ENCODE assay signal across 37 cellular contexts in the genomic region with DNA sequence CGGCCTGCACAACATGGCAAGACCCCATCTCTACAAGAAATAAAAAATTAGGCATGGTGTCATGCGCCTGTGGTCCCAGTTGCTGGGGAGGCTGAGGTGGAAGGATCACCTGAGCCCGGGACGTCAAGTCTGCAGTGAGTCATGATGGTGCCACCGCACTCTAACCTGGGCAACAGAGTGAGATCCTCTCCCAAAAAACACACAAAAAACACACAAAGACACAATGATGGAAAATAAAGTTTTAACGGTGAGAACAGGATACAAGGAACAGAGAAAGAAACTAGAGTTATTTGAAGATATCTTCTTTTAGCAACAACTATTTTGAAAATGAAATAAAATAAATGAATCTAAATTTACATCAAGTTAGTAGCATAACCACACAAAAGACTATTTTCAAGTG. TPM values are rescaled to one million over a fixed set of nuclear protein-coding genes. Genes with fewer than 3 reads are reported as not detected.
DNase-seq lines count a peak whose midpoint lies in the region; ATAC-seq, FAIRE-seq and TF ChIP-seq lines count a peak whose summit lies in the region.
"Had no signal": no experiment of that assay in that cellular context is flagged by ENCODE, and none has a peak within 500 bp of the region (broad histone marks: within the 10 kb centered on the region; RNA-seq: fewer than 3 reads in every experiment).

No MANE protein-coding gene starts in this region.

- no peak overlapping the region for H3K14ac ChIP-seq in trophoblast cell (ENCODE audit: low read length)

- H3K4ac ChIP-seq in trophoblast cell (ENCODE audit: low read depth, low read length) = peak overlapping the region; percentile 24

- H3K9me1 ChIP-seq in K562 (ENCODE audit: control insufficient read depth, insufficient read depth, low read length) = no peaks in the 10 kb centered on the region

- H3K9me3 Mint-ChIP-seq in WTC11 = peaks cover 58% of the 10 kb centered on the region
- peaks cover 9% of the 10 kb centered on the region for H3K9me3 Mint-ChIP-seq in memory B cell

- H3K4me1 ChIP-seq in K562 (replicated peaks in 1 of 2; ENCODE audit: control insufficient read depth in 2 of 2, insufficient read depth in 2 of 2, low read length in 2 of 2) = no peaks in the 10 kb centered on the region
- no peaks in the 10 kb centered on the region for H3K4me1 ChIP-seq in trophoblast cell (ENCODE audit: control insufficient read depth in 1 of 2, insufficient read depth in 2 of 2, low read length in 2 of 2)
- H3K4me1 ChIP-seq: A549; BE2C; BLaER1; BLaER1 treated with 17β-estradiol and CSF1 and Interleukin-3, amounts not matched to agents 10 nM and 100 nM; Caco-2 had no signal

- CTCF ChIA-PET in WTC11 (lab: Charles Lee) (no interaction called here), K562 (lab: Yijun Ruan, JAX; ENCODE audit: low intra/inter-chr PET ratio) (no interaction called here), HEK293T (lab: Yijun Ruan, JAX) (no interaction called here)

- no peak overlapping the region for H3K18ac ChIP-seq in trophoblast cell (ENCODE audit: low read length)

- no peak for TF ChIP-seq EP300 in K562 (IDR thresholded peaks at IDR 0.05; ENCODE audit: low read length)

- TF ChIP-seq POLR2A in K562 (conservative IDR thresholded peaks at IDR 0.05) = no peak

- 90% methylated on average over 6 of the region's 6 CpGs for WGBS in K562 (ENCODE audit: insufficient coverage, low coverage, missing lambda C conversion rate)
- WGBS in trophoblast cell (ENCODE audit: extremely low coverage, insufficient coverage, insufficient read length) = no CpG with 5 or more reads among the region's 6 CpGs

- POLR2A ChIA-PET in WTC11 (lab: Charles Lee) = no interaction called here
- POLR2A ChIA-PET in K562 (lab: Yijun Ruan, JAX) = interaction anchor here (1.1 kb wide), 1 partner anchor 11 kb away, joined by 3 read pairs; no protein-coding TSS in a partner anchor
- POLR2A ChIA-PET in HEK293T (lab: Yijun Ruan, JAX) = no interaction called here

- no peak overlapping the region for H3K4me3 ChIP-seq in K562
- H3K4me3 ChIP-seq in trophoblast cell (ENCODE audit: low read depth, low read length) = no peak overlapping the region
- H3K4me3 ChIP-seq: A549; BLaER1; BLaER1 treated with 17β-estradiol and CSF1 and Interleukin-3, amounts not matched to agents 10 nM and 100 nM had no signal

- no peak overlapping the region for H4K12ac ChIP-seq in trophoblast cell (ENCODE audit: low read depth, low read length)

- H3K36me3 ChIP-seq in K562 (ENCODE audit: control insufficient read depth, insufficient read depth, low read length) (peaks cover 16% of the 10 kb centered on the region; the same call in 2 of the 3 replicates), trophoblast cell (ENCODE audit: control insufficient read depth in 1 of 2, insufficient read depth in 2 of 2, low read length in 2 of 2) (peaks cover 0 to 2% of the 10 kb centered on the region in 2 experiments)
- H3K36me3 ChIP-seq: BE2C had no signal

- TF ChIP-seq RAD21 in K562 (CRISPR knock-in tag; conservative IDR thresholded peaks at IDR 0.05 in 1 of 2, IDR thresholded peaks at IDR 0.05 in 1 of 2) = no peak

- H3K79me1 ChIP-seq in trophoblast cell (ENCODE audit: low read length) = no peaks in the 10 kb centered on the region

- H2AFZ ChIP-seq in K562 (ENCODE audit: low read depth, low read length) (no peak overlapping the region), trophoblast cell (ENCODE audit: insufficient read depth, low read length, poor library complexity) (no peak overlapping the region)

- H3K27ac ChIP-seq in K562 (ENCODE audit: extremely low read depth, low read depth, low read length) = no peak overlapping the region
- H3K27ac ChIP-seq in trophoblast cell (ENCODE audit: low read depth, low read length) = no peak overlapping the region
- H3K27ac ChIP-seq: 22Rv1; A549; BLaER1; BLaER1 treated with 17β-estradiol and CSF1 and Interleukin-3, amounts not matched to agents 10 nM and 100 nM; C4-2B had no signal

- no peaks in the 10 kb centered on the region for H4K20me1 ChIP-seq in K562 (replicated peaks; ENCODE audit: control insufficient read depth, insufficient read depth, low read length)
- H4K20me1 ChIP-seq: BLaER1 had no signal

- H3K36me3 Mint-ChIP-seq in WTC11 (peaks cover 53% of the 10 kb centered on the region), memory B cell (peaks cover 44% of the 10 kb centered on the region)

- H3K27me3 Mint-ChIP-seq in WTC11 (ENCODE audit: low read depth) (no peaks in the 10 kb centered on the region), memory B cell (no peaks in the 10 kb centered on the region)
- H3K27me3 Mint-ChIP-seq: B cell; CD4-positive, alpha-beta memory T cell; CD4-positive, alpha-beta T cell; CD4-positive, CD25-positive, alpha-beta regulatory T cell; CD8-positive, alpha-beta memory T cell had no signal

- H3K4me2 ChIP-seq in K562 (ENCODE audit: insufficient read depth, low read length) (no peak overlapping the region), trophoblast cell (ENCODE audit: low read length) (no peak overlapping the region)
- H3K4me2 ChIP-seq: A549; BLaER1; BLaER1 treated with 17β-estradiol and CSF1 and Interleukin-3, amounts not matched to agents 10 nM and 100 nM had no signal

- no peak overlapping the region for H3K23ac ChIP-seq in trophoblast cell (ENCODE audit: low read length)

- H3K9ac ChIP-seq in K562 (ENCODE audit: insufficient read depth in 1 of 2, low read depth in 2 of 2, low read length in 2 of 2) (no peak overlapping the region), trophoblast cell (ENCODE audit: low read length) (no peak overlapping the region)
- H3K9ac ChIP-seq: BLaER1; BLaER1 treated with 17β-estradiol and CSF1 and Interleukin-3, amounts not matched to agents 10 nM and 100 nM had no signal

- no TSS peak for BruUV-seq in K562 (replicated peaks; lab: Mats Ljungman, UMichigan)

- no peak for DNase-seq in WTC11 (ENCODE audit: low spot score)
- no peak for DNase-seq in K562 (ENCODE audit: extremely low read depth in 1 of 4, low spot score in 3 of 4)
- no peak for DNase-seq in memory B cell (ENCODE audit: low spot score in 2 of 2)
- no peak for DNase-seq in trophoblast cell
- DNase-seq in NOMO-1 treated with DMSO at 0.1 percent for 48 hours (lab: John Stamatoyannopoulos, UW; ENCODE audit: unreplicated experiment) = no peak
- DNase-seq in HEK293T (ENCODE audit: extremely low spot score) = no peak
- no peak for DNase-seq in GM13977 (ENCODE audit: low spot score)
- DNase-seq: 8988T; ACHN; AML-193; BE2C; C1 segment of cervical spinal cord; Caco-2; Calu3; CD4-positive, alpha-beta memory T cell; CD4-positive, alpha-beta T cell; CD4-positive, CD25-positive, alpha-beta regulatory T cell; CD8-positive, alpha-beta memory T cell; CD8-positive, alpha-beta T cell; COR-L47; DMS 273 treated with DMSO at 0.1 percent for 48 hours; DMS153; DMS53; DMS79; DMS79 treated with DMSO at 0.1 percent for 48 hours; DND-41; EL had no signal

- in situ Hi-C loops in K562 (cut with MboI) (no loop called here), GM13977 (cut with MboI; ENCODE audit: low pct_unique_long_range_greater_than_20kb, low sequenced_read_pairs, unreplicated experiment) (no loop called here)

- H3K9me3 ChIP-seq in K562 (replicated peaks; ENCODE audit: control insufficient read depth, insufficient read depth, low read depth, low read length) (peaks cover 15% of the 10 kb centered on the region), trophoblast cell (ENCODE audit: insufficient read depth, low read depth, low read length) (peaks cover 2% of the 10 kb centered on the region)
- H3K9me3 ChIP-seq: BE2C had no signal

- ATAC-seq in WTC11 (no peak), K562 (no peak), memory B cell (ENCODE audit: low read depth) (no peak), GM21576 (IDR thresholded peaks at IDR 0.05; ENCODE audit: unreplicated experiment) (no peak)
- ATAC-seq: A549; CD8-positive, alpha-beta T cell had no signal

- H3K4me3 Mint-ChIP-seq in WTC11 = no peak overlapping the region
- no peak overlapping the region for H3K4me3 Mint-ChIP-seq in memory B cell
- H3K4me3 Mint-ChIP-seq: B cell; CD14-positive monocyte; CD4-positive, alpha-beta memory T cell; CD4-positive, alpha-beta T cell; CD4-positive, CD25-positive, alpha-beta regulatory T cell; CD8-positive, alpha-beta memory T cell; CD8-positive, alpha-beta T cell had no signal

- intact Hi-C loops in K562 (cut with micrococcal nuclease) = no loop called here

- H3K4me1 Mint-ChIP-seq in WTC11 (no peaks in the 10 kb centered on the region), memory B cell (peaks cover 21% of the 10 kb centered on the region)
- H3K4me1 Mint-ChIP-seq: CD14-positive monocyte had no signal

- no peak overlapping the region for H2BK120ac ChIP-seq in trophoblast cell (ENCODE audit: insufficient read depth, low read length, poor library complexity)

- H3K27ac Mint-ChIP-seq in WTC11 (no peak overlapping the region), memory B cell (peak overlapping the region; percentile 50)
- H3K27ac Mint-ChIP-seq: B cell; CD4-positive, alpha-beta T cell; CD4-positive, CD25-positive, alpha-beta regulatory T cell; CD8-positive, alpha-beta T cell had no signal

- no peak overlapping the region for H4K8ac ChIP-seq in trophoblast cell (ENCODE audit: low read depth, low read length)

- peaks cover 94% of the 10 kb centered on the region for H3K79me2 ChIP-seq in K562 (ENCODE audit: control insufficient read depth, insufficient read depth, low read length)
- H3K79me2 ChIP-seq in trophoblast cell (ENCODE audit: control insufficient read depth, insufficient read depth, low read length, poor library complexity) = no peaks in the 10 kb centered on the region

- no peak for FAIRE-seq in K562 (lab: Jason Lieb, UNC)
- FAIRE-seq: A204.1, A549, D721Med had no signal

- H4K91ac ChIP-seq in trophoblast cell (ENCODE audit: low read depth, low read length) = no peak overlapping the region

- H2AK5ac ChIP-seq in trophoblast cell (ENCODE audit: low read length) = no peak overlapping the region

- TF ChIP-seq CTCF in WTC11 (IDR thresholded peaks at IDR 0.05) = no peak
- no peak for TF ChIP-seq CTCF in K562 (IDR thresholded peaks at IDR 0.05 in 2 of 3, conservative IDR thresholded peaks at IDR 0.05 in 1 of 3; ENCODE audit: insufficient read depth in 2 of 3, low read depth in 1 of 3, low read length in 3 of 3)
- no peak for TF ChIP-seq CTCF in GM13977 (IDR thresholded peaks at IDR 0.05; ENCODE audit: extremely low read depth, insufficient read depth, missing control alignments)

- H3K27me3 ChIP-seq in K562 (ENCODE audit: control insufficient read depth in 2 of 2, insufficient read depth in 2 of 2, low read length in 2 of 2) (no peaks in the 10 kb centered on the region), trophoblast cell (ENCODE audit: insufficient read depth, low read length) (no peaks in the 10 kb centered on the region)
- H3K27me3 ChIP-seq: BE2C; BLaER1; BLaER1 treated with 17β-estradiol and CSF1 and Interleukin-3, amounts not matched to agents 10 nM and 100 nM had no signal

- no peak overlapping the region for H2BK12ac ChIP-seq in trophoblast cell (ENCODE audit: low read length)

- no peak overlapping the region for H2BK5ac ChIP-seq in trophoblast cell (ENCODE audit: low read depth, low read length, poor library complexity)

RNA-seq across cellular contexts. Expression of a gene that starts 12.0 kb away (rescaled TPM):
- 56.7 to 65.8 TPM (median 57.4 TPM) in 3 replicates for total RNA-seq in WTC11 (2021)
- 196 and 554 TPM in 2 replicates for total RNA-seq in K562 (2011; cell fraction: chromatin; rRNA removed; ENCODE audit: low replicate concordance)
- 76.7 and 94.2 TPM in 2 replicates for total RNA-seq in K562 (2011; cell fraction: nucleolus; rRNA removed)
- 172 and 229 TPM in 2 replicates for total RNA-seq in K562 (2011; cell fraction: nucleoplasm; rRNA removed)
- 107 and 128 TPM in 2 replicates for total RNA-seq in K562 (2014; rRNA removed)
- total RNA-seq in K562 (2014; rRNA removed; fragmentation: Illumina TruSeq; extraction: Trizol) = 74.4 and 79.8 TPM in 2 replicates
- 69.3 and 71.8 TPM in 2 replicates for total RNA-seq in K562 (2015; rRNA removed; fragmentation: Illumina TruSeq; extraction: Trizol)
- 83.2 and 93.1 TPM in 2 replicates for total RNA-seq in K562 (2021)
- 63.6 and 75.5 TPM in 2 replicates for polyA plus RNA-seq in K562 (2011; rRNA removed)
- 36.0 and 42.0 TPM in 2 replicates for polyA plus RNA-seq in K562 (2011; cell fraction: cytosol; rRNA removed)
- polyA plus RNA-seq in K562 (2011; cell fraction: nucleus; rRNA removed) = 93.2 and 98.6 TPM in 2 replicates
- 24.7 and 26.9 TPM in 2 replicates for polyA plus RNA-seq in K562 (2012)
- polyA plus RNA-seq in K562 (2014; fragmentation: Illumina TruSeq; extraction: Trizol) = 52.3 and 67.3 TPM in 2 replicates
- polyA plus RNA-seq in K562 (2014; fragmentation: Nextera tagmentation; extraction: Ambion mirVana) = 10 to 100 TPM; 13.5 to 17.4 TPM
- polyA plus RNA-seq in K562 (2014; rRNA removed) = 29.9 and 52.6 TPM in 2 replicates
- polyA minus RNA-seq in K562 (2011; rRNA and poly(A)+ RNA removed) = 286 and 297 TPM in 2 replicates
- 70.4 and 88.8 TPM in 2 replicates for polyA minus RNA-seq in K562 (2011; cell fraction: cytosol; rRNA and poly(A)+ RNA removed)
- 160 and 275 TPM in 2 replicates for polyA minus RNA-seq in K562 (2011; cell fraction: nucleus; rRNA and poly(A)+ RNA removed)
- 15.7 and 16.4 TPM in 2 replicates for polyA plus RNA-seq in trophoblast cell (2013)
